22 cellular contexts compared by ENCODE assay signal in the genomic region with DNA sequence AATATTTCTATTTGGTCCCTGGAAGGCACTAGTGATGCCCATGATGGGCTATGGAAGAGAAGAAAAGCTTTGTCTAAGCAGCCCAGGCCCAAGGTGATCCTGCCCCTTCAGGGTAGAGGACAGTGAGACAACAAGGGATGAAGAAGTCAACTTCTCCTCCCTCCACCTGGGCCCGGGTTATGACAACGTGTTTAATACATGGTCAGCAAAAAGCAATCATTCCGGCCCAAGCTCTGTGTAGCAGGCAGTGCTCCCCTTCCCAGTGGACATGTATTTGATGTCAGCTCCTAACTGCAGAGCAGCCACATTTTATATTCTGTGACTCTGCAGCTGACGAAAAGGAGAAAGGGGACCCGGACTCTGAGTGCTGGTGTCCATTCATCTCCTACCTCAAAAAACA.
DNase-seq lines count a peak whose midpoint lies in the region; ATAC-seq, FAIRE-seq and TF ChIP-seq lines count a peak whose summit lies in the region.
"Had no signal": no experiment of that assay in that cellular context is flagged by ENCODE, and none has a peak within 500 bp of the region (broad histone marks: within the 10 kb centered on the region; RNA-seq: fewer than 3 reads in every experiment).

No MANE protein-coding gene starts in this region.

- H2AFZ ChIP-seq in HepG2 (ENCODE audit: low read length), result no peak overlapping the region
- H2AFZ ChIP-seq in K562 (ENCODE audit: low read depth, low read length), result no peak overlapping the region

- ATAC-seq in HepG2 (no peak), right lobe of liver (no peak), K562 (no peak)
- ATAC-seq: CD8-positive, alpha-beta T cell had no signal

- DNase-seq in HepG2 (ENCODE audit: low spot score), result no peak
- DNase-seq in right lobe of liver, result no peak
- no peak for DNase-seq in K562 (ENCODE audit: extremely low read depth in 1 of 4, low spot score in 3 of 4)
- no peak for DNase-seq in neural crest cell (ENCODE audit: low read depth, low spot score)
- DNase-seq in dedifferentiated amniotic fluid mesenchymal stem cell (ENCODE audit: extremely low spot score), result no peak
- DNase-seq in AG08395 (ENCODE audit: low spot score), result no peak
- DNase-seq: ACHN; AML-193; Caco-2; Calu3; CD4-positive, alpha-beta T cell; CD8-positive, alpha-beta T cell; DMS79 treated with DMSO at 0.1 percent for 48 hours; GF-D8 had no signal

- no peaks in the 10 kb centered on the region for H3K36me3 Mint-ChIP-seq in neural crest cell (ENCODE audit: low read depth)

- FAIRE-seq in HepG2 (lab: Jason Lieb, UNC) (no peak), K562 (lab: Jason Lieb, UNC) (no peak)
- FAIRE-seq: D721Med, G401.6, GM12892, GM18507 had no signal

- TF ChIP-seq CTCF in HepG2 (CRISPR knock-in tag; IDR thresholded peaks at IDR 0.05), result no peak
- TF ChIP-seq CTCF in right lobe of liver (IDR thresholded peaks at IDR 0.05), result no peak
- TF ChIP-seq CTCF in K562 (IDR thresholded peaks at IDR 0.05 in 2 of 3, conservative IDR thresholded peaks at IDR 0.05 in 1 of 3; ENCODE audit: insufficient read depth in 2 of 3, low read depth in 1 of 3, low read length in 3 of 3), result no peak
- TF ChIP-seq CTCF in neural crest cell (conservative IDR thresholded peaks at IDR 0.05), result no peak

- H4K20me1 ChIP-seq in HepG2 (ENCODE audit: insufficient read depth, low read length), result no peaks in the 10 kb centered on the region
- no peaks in the 10 kb centered on the region for H4K20me1 ChIP-seq in K562 (replicated peaks; ENCODE audit: control insufficient read depth, insufficient read depth, low read length)
- H4K20me1 ChIP-seq: BLaER1 treated with 17β-estradiol and CSF1 and Interleukin-3, amounts not matched to agents 10 nM and 100 nM had no signal

- CTCF ChIA-PET in HepG2 (lab: Yijun Ruan, JAX; ENCODE audit: low intra/inter-chr PET ratio, low total read pairs) (no interaction called here), K562 (lab: Yijun Ruan, JAX; ENCODE audit: low intra/inter-chr PET ratio) (no interaction called here)

- H3K9ac ChIP-seq in HepG2 (ENCODE audit: insufficient read depth, low read depth, low read length) (no peak overlapping the region), K562 (ENCODE audit: insufficient read depth in 1 of 2, low read depth in 2 of 2, low read length in 2 of 2) (no peak overlapping the region)
- H3K9ac ChIP-seq: BLaER1 treated with 17β-estradiol and CSF1 and Interleukin-3, amounts not matched to agents 10 nM and 100 nM had no signal

- no peaks in the 10 kb centered on the region for H3K79me2 ChIP-seq in HepG2 (ENCODE audit: insufficient read depth, low read length)
- H3K79me2 ChIP-seq in K562 (ENCODE audit: control insufficient read depth, insufficient read depth, low read length), result no peaks in the 10 kb centered on the region

- H3K4me3 ChIP-seq in HepG2 (replicated peaks in 1 of 3; ENCODE audit: insufficient read depth in 1 of 3, low read depth in 2 of 3, low read length in 3 of 3), result no peak overlapping the region
- no peak overlapping the region for H3K4me3 ChIP-seq in right lobe of liver
- no peak overlapping the region for H3K4me3 ChIP-seq in K562
- H3K4me3 ChIP-seq: BLaER1 treated with 17β-estradiol and CSF1 and Interleukin-3, amounts not matched to agents 10 nM and 100 nM had no signal

- intact Hi-C loops in HepG2 (cut with micrococcal nuclease; ENCODE audit: unreplicated experiment), result no loop called here
- intact Hi-C loops in right lobe of liver (cut with DNase I), result no loop called here
- intact Hi-C loops in K562 (cut with micrococcal nuclease), result no loop called here

- TF ChIP-seq POLR2A in HepG2 (IDR thresholded peaks at IDR 0.05; ENCODE audit: insufficient read depth in 1 of 2, low read depth in 2 of 2, low read length in 2 of 2) (no peak), right lobe of liver (IDR thresholded peaks at IDR 0.05) (no peak), K562 (conservative IDR thresholded peaks at IDR 0.05) (no peak)

- H3K36me3 ChIP-seq in HepG2 (replicated peaks in 1 of 2; ENCODE audit: control insufficient read depth in 1 of 2, insufficient read depth in 2 of 2, low read length in 2 of 2), result no peaks in the 10 kb centered on the region
- H3K36me3 ChIP-seq in right lobe of liver, result no peaks in the 10 kb centered on the region
- H3K36me3 ChIP-seq in K562 (ENCODE audit: control insufficient read depth, insufficient read depth, low read length), result no peaks in the 10 kb centered on the region
- H3K36me3 ChIP-seq: BLaER1 treated with 17β-estradiol and CSF1 and Interleukin-3, amounts not matched to agents 10 nM and 100 nM had no signal

- no peaks in the 10 kb centered on the region for H3K9me1 ChIP-seq in K562 (ENCODE audit: control insufficient read depth, insufficient read depth, low read length)

- TF ChIP-seq EP300 in HepG2 (IDR thresholded peaks at IDR 0.05; ENCODE audit: low read depth in 2 of 2, low read length in 2 of 2) (no peak), HepG2 (CRISPR knock-in tag; IDR thresholded peaks at IDR 0.05; ENCODE audit: borderline replicate concordance) (no peak), K562 (IDR thresholded peaks at IDR 0.05; ENCODE audit: low read length) (no peak)

- H3K4me2 ChIP-seq in HepG2 (ENCODE audit: low read depth, low read length) (no peak overlapping the region), K562 (ENCODE audit: insufficient read depth, low read length) (no peak overlapping the region)
- H3K4me2 ChIP-seq: BLaER1 treated with 17β-estradiol and CSF1 and Interleukin-3, amounts not matched to agents 10 nM and 100 nM had no signal

- 83% methylated on average over 5 of the region's 5 CpGs for WGBS in HepG2 (ENCODE audit: low lambda C conversion rate)
- WGBS in right lobe of liver (ENCODE audit: insufficient coverage, low coverage, low lambda C conversion rate, missing lambda C conversion rate), result 79% methylated on average over 3 of the region's 5 CpGs
- 4% methylated on average over 4 of the region's 5 CpGs for WGBS in K562 (ENCODE audit: insufficient coverage, low coverage, missing lambda C conversion rate)

- POLR2A ChIA-PET in HepG2 (lab: Yijun Ruan, JAX), result no interaction called here
- POLR2A ChIA-PET in K562 (lab: Yijun Ruan, JAX), result interaction anchor here (0.6 kb wide), 1 partner anchor 510 kb away, joined by 3 read pairs; no protein-coding TSS in a partner anchor

- H3K4me1 Mint-ChIP-seq in neural crest cell, result no peaks in the 10 kb centered on the region

- no peaks in the 10 kb centered on the region for H3K9me3 ChIP-seq in HepG2 (ENCODE audit: low read length)
- no peaks in the 10 kb centered on the region for H3K9me3 ChIP-seq in right lobe of liver
- H3K9me3 ChIP-seq in K562 (replicated peaks; ENCODE audit: control insufficient read depth, insufficient read depth, low read depth, low read length), result no peaks in the 10 kb centered on the region
- H3K9me3 ChIP-seq: BLaER1 treated with 17β-estradiol and CSF1 and Interleukin-3, amounts not matched to agents 10 nM and 100 nM; Caco-2 had no signal

- H3K27me3 ChIP-seq in HepG2 (ENCODE audit: control insufficient read depth in 1 of 2, insufficient read depth in 2 of 2, low read length in 2 of 2) (no peaks in the 10 kb centered on the region), right lobe of liver (no peaks in the 10 kb centered on the region), K562 (ENCODE audit: control insufficient read depth in 2 of 2, insufficient read depth in 2 of 2, low read length in 2 of 2) (no peaks in the 10 kb centered on the region)
- H3K27me3 ChIP-seq: BLaER1 treated with 17β-estradiol and CSF1 and Interleukin-3, amounts not matched to agents 10 nM and 100 nM had no signal

- in situ Hi-C loops in HepG2 (cut with HindIII; ENCODE audit: extremely low pct_ligation_motif_present, low pct_unique_long_range_greater_than_20kb) (no loop called here), K562 (cut with MboI) (no loop called here)

- no peak for TF ChIP-seq RAD21 in HepG2 (CRISPR knock-in tag; IDR thresholded peaks at IDR 0.05)
- no peak for TF ChIP-seq RAD21 in K562 (CRISPR knock-in tag; conservative IDR thresholded peaks at IDR 0.05 in 1 of 2, IDR thresholded peaks at IDR 0.05 in 1 of 2)

- no TSS peak for BruUV-seq in HepG2 (replicated peaks; lab: Mats Ljungman, UMichigan)
- no TSS peak for BruUV-seq in K562 (replicated peaks; lab: Mats Ljungman, UMichigan)

- no peaks in the 10 kb centered on the region for H3K4me1 ChIP-seq in HepG2 (ENCODE audit: insufficient read depth, low read length)
- no peaks in the 10 kb centered on the region for H3K4me1 ChIP-seq in right lobe of liver
- no peaks in the 10 kb centered on the region for H3K4me1 ChIP-seq in K562 (replicated peaks in 1 of 2; ENCODE audit: control insufficient read depth in 2 of 2, insufficient read depth in 2 of 2, low read length in 2 of 2)
- H3K4me1 ChIP-seq: Caco-2 had no signal

- no peak overlapping the region for H3K4me3 Mint-ChIP-seq in neural crest cell
- H3K4me3 Mint-ChIP-seq: B cell; CD4-positive, alpha-beta T cell; CD8-positive, alpha-beta T cell had no signal

- no peaks in the 10 kb centered on the region for H3K9me3 Mint-ChIP-seq in neural crest cell
- H3K9me3 Mint-ChIP-seq: CD4-positive, alpha-beta T cell; CD8-positive, alpha-beta T cell had no signal

- H3K27ac ChIP-seq in HepG2 (ENCODE audit: extremely low read length, insufficient read depth, low read length), result no peak overlapping the region
- no peak overlapping the region for H3K27ac ChIP-seq in right lobe of liver
- no peak overlapping the region for H3K27ac ChIP-seq in K562 (ENCODE audit: extremely low read depth, low read depth, low read length)
- H3K27ac ChIP-seq: 22Rv1; BLaER1 treated with 17β-estradiol and CSF1 and Interleukin-3, amounts not matched to agents 10 nM and 100 nM; C4-2B had no signal

- H3K27me3 Mint-ChIP-seq in neural crest cell (ENCODE audit: low read depth), result no peaks in the 10 kb centered on the region
- H3K27me3 Mint-ChIP-seq: B cell; CD4-positive, alpha-beta T cell had no signal

- H3K27ac Mint-ChIP-seq in neural crest cell (ENCODE audit: unreplicated experiment), result peak overlapping the region; percentile 43
- H3K27ac Mint-ChIP-seq: B cell; CD4-positive, alpha-beta T cell; CD8-positive, alpha-beta T cell had no signal

TF ChIP-seq in HepG2, 621 proteins besides CTCF, POLR2A, EP300 and RAD21 (continues in another document):
- no peak for TF ChIP-seq TOPORS (CRISPR knock-in tag; IDR thresholded peaks at IDR 0.05)
- peak; percentile 62 for TF ChIP-seq MAFF (IDR thresholded peaks at IDR 0.05; ENCODE audit: low read depth, low read length)
- no peak for TF ChIP-seq ZNF160 (CRISPR knock-in tag; IDR thresholded peaks at IDR 0.05)
- no peak for TF ChIP-seq ARHGAP35 (CRISPR knock-in tag; IDR thresholded peaks at IDR 0.05; ENCODE audit: borderline replicate concordance)
- no peak for TF ChIP-seq ZFP1 (CRISPR knock-in tag; IDR thresholded peaks at IDR 0.05)
- TF ChIP-seq CBX1 (IDR thresholded peaks at IDR 0.05; ENCODE audit: low read depth), result no peak

TF ChIP-seq in K562, 482 proteins besides CTCF, POLR2A, EP300 and RAD21:
- no peak for TF ChIP-seq ZNF589 (CRISPR knock-in tag; IDR thresholded peaks at IDR 0.05; ENCODE audit: low read depth)
- 0 out of 2 replicates have a peak, but pooled peaks have one; percentile 13 for TF ChIP-seq ZNF316 (IDR thresholded peaks at IDR 0.05)
